Comparison of ENCODE assay signal across 17 cellular contexts in the genomic region with DNA sequence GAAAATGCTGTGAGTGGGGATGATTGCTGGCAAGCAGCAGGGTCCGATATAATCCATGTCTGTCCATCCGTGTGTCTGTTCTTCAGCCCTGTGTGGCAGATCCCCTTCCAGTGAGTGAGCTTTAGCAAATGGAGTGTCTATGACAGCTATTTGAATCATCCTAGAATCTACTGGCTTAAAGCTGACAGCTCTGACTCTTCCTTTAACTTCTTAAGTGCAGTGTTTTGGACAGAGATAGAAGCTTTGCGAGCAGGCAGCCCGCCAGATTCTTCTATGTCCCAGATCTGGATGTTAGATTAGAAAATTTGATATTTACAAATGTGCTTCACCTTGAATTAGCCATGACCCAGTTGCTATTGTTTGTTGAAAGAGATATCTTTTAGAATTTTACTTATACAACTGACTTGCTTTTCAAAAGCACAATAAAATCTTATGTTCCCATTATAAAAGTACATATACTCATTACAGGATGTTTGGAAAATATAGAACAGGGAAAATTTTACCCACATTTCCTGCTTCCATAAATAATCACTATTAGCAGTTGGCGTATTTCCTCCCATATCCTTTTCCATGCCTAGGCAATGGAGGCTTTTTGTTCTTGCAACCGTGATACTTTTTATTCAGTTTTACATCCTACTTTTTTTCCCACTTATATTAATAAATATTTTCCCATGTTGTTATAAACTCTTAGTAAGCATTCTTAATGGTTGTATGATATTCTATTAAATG.
DNase-seq lines count a peak whose midpoint lies in the region; ATAC-seq and TF ChIP-seq lines count a peak whose summit lies in the region.
"Had no signal": no experiment of that assay in that cellular context is flagged by ENCODE, and none has a peak within 500 bp of the region (broad histone marks: within the 10 kb centered on the region; RNA-seq: fewer than 3 reads in every experiment).

No MANE protein-coding gene starts in this region.

- H3K27ac Mint-ChIP-seq in HFFc6: no peak overlapping the region
- H3K27ac Mint-ChIP-seq in activated T-cell treated with anti-CD3 and anti-CD28 coated beads, Interleukin-2, amount 50 U/mL, for 72 hours: no peak overlapping the region
- H3K27ac Mint-ChIP-seq: activated naive CD8-positive, alpha-beta T cell; activated T-cell treated with anti-CD3 and anti-CD28 coated beads, Interleukin-2, amount 50 U/mL, for 24 hours; CD14-positive monocyte; stimulated activated memory B cell treated with anti-CD40 and anti-IgM and Interleukin-4, amounts not matched to agents 10 μg/mL and 1 μg/mL and 100 μg/mL, for 72 hours had no signal

- H3K4me1 Mint-ChIP-seq in HFFc6 (ENCODE audit: low read depth): peaks cover 10% of the 10 kb centered on the region
- no peaks in the 10 kb centered on the region for H3K4me1 Mint-ChIP-seq in activated T-cell treated with anti-CD3 and anti-CD28 coated beads, Interleukin-2, amount 50 U/mL, for 72 hours (ENCODE audit: low read depth)
- H3K4me1 Mint-ChIP-seq: CD14-positive monocyte; stimulated activated memory B cell treated with anti-CD40 and anti-IgM and Interleukin-4, amounts not matched to agents 10 μg/mL and 1 μg/mL and 100 μg/mL, for 72 hours had no signal

- TF ChIP-seq CTCF in HFFc6 (IDR thresholded peaks at IDR 0.05): no peak
- no peak for TF ChIP-seq CTCF in fibroblast of villous mesenchyme (IDR thresholded peaks at IDR 0.05; ENCODE audit: insufficient read depth, low read depth, low read length)

- no peak overlapping the region for H3K4me3 Mint-ChIP-seq in HFFc6
- H3K4me3 Mint-ChIP-seq in activated T-cell treated with anti-CD3 and anti-CD28 coated beads, Interleukin-2, amount 50 U/mL, for 72 hours: no peak overlapping the region
- H3K4me3 Mint-ChIP-seq: activated naive CD8-positive, alpha-beta T cell; activated T-cell treated with anti-CD3 and anti-CD28 coated beads, Interleukin-2, amount 50 U/mL, for 24 hours; CD14-positive monocyte; stimulated activated memory B cell treated with anti-CD40 and anti-IgM and Interleukin-4, amounts not matched to agents 10 μg/mL and 1 μg/mL and 100 μg/mL, for 72 hours had no signal

- H3K27me3 Mint-ChIP-seq in HFFc6 (ENCODE audit: insufficient read depth): no peaks in the 10 kb centered on the region; the same call in 1 of the 2 replicates
- peaks cover 4% of the 10 kb centered on the region for H3K27me3 Mint-ChIP-seq in activated T-cell treated with anti-CD3 and anti-CD28 coated beads, Interleukin-2, amount 50 U/mL, for 72 hours (ENCODE audit: low read depth)
- H3K27me3 Mint-ChIP-seq: activated naive CD8-positive, alpha-beta T cell; stimulated activated memory B cell treated with anti-CD40 and anti-IgM and Interleukin-4, amounts not matched to agents 10 μg/mL and 1 μg/mL and 100 μg/mL, for 72 hours had no signal

- H3K9me3 Mint-ChIP-seq in HFFc6: no peaks in the 10 kb centered on the region
- no peaks in the 10 kb centered on the region for H3K9me3 Mint-ChIP-seq in activated T-cell treated with anti-CD3 and anti-CD28 coated beads, Interleukin-2, amount 50 U/mL, for 72 hours
- H3K9me3 Mint-ChIP-seq: activated T-cell treated with anti-CD3 and anti-CD28 coated beads, Interleukin-2, amount 50 U/mL, for 24 hours; stimulated activated memory B cell treated with anti-CD40 and anti-IgM and Interleukin-4, amounts not matched to agents 10 μg/mL and 1 μg/mL and 100 μg/mL, for 72 hours had no signal

- H3K36me3 Mint-ChIP-seq in HFFc6 (ENCODE audit: low read depth): no peaks in the 10 kb centered on the region
- no peaks in the 10 kb centered on the region for H3K36me3 Mint-ChIP-seq in activated T-cell treated with anti-CD3 and anti-CD28 coated beads, Interleukin-2, amount 50 U/mL, for 72 hours (ENCODE audit: insufficient read depth in 2 of 2)
- H3K36me3 Mint-ChIP-seq: activated naive CD8-positive, alpha-beta T cell; CD14-positive monocyte; stimulated activated memory B cell treated with anti-CD40 and anti-IgM and Interleukin-4, amounts not matched to agents 10 μg/mL and 1 μg/mL and 100 μg/mL, for 72 hours had no signal

- no peak overlapping the region for H3K4me3 ChIP-seq in fibroblast of villous mesenchyme (ENCODE audit: low read depth, low read length)
- H3K4me3 ChIP-seq: cardiac muscle cell, thyroid gland had no signal

- no peak for ATAC-seq in HG03469 (IDR thresholded peaks at IDR 0.05; ENCODE audit: unreplicated experiment)
- no peak for ATAC-seq in activated T-cell treated with anti-CD3 and anti-CD28 coated beads, Interleukin-2, amount 50 U/mL, for 72 hours (replicated peaks in 1 of 2)
- ATAC-seq: left ventricle myocardium superior; stimulated activated memory B cell treated with anti-CD40 and anti-IgM and Interleukin-4, amounts not matched to agents 10 μg/mL and 1 μg/mL and 100 μg/mL, for 72 hours had no signal

- DNase-seq in HFFc6 (peak; percentile 29), RPMI7951 (ENCODE audit: low read depth) (peak; percentile 28), fibroblast of villous mesenchyme (ENCODE audit: low read depth) (peak; percentile 30), retina (peak; percentile 30), OCI-M1 (lab: John Stamatoyannopoulos, UW) (no peak)
- no peak for DNase-seq in activated T-cell treated with anti-CD3 and anti-CD28 coated beads, Interleukin-2, amount 50 U/mL, for 72 hours
- DNase-seq: activated CD4-positive, alpha-beta T cell treated with anti-CD3 and anti-CD28 coated beads, Interleukin-2, amount 50 U/mL, for 4 hours; activated T-cell treated with anti-CD3 and anti-CD28 coated beads, Interleukin-2, amount 50 U/mL, for 24 hours; DMS53; effector CD8-positive, alpha-beta T cell; left ventricle myocardium superior; thyroid gland had no signal

Comparison
In these comparisons a context has a peak if more than half of its experiments do, and no peak if none do; other contexts are left out.
1. DNase-seq: peak in HFFc6 (single experiment), RPMI7951 (single experiment), fibroblast of villous mesenchyme (single experiment) and retina (single experiment); none in activated T-cell treated with anti-CD3 and anti-CD28 coated beads, Interleukin-2, amount 50 U/mL, for 72 hours (0 of 2) and OCI-M1 (single experiment).